12 cellular contexts compared by ENCODE assay signal in the genomic region with DNA sequence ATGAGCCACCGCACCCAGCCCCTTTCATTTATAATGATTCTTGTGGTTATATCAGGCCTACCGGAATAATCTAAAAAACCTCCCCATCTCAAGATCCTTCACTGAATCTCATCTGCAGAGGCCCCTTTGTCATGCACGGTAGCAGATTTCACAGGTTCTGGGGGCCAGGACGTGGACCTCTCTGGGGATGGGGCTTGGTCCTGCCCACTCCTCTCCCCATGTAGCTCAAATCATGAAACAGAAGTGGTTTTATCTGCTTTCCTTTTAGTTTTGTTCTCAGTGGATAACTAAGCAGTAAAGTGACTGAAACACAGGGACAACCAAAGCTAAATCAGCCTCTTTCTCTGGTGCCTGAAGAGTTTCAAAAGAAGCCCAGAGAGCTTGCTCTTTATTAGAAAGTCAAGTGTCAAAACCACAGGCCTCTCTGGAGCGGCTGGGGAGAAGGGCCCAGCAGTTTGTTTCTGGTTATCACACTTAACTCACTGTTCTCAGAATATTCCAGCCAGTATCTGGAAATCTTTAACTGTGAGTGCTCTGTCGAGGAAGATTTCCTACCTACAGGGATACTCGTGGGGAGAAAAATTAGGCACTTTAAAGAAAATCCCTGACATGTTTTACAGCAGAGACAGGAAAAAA.
A peak's percentile ranks its signal among the peaks of the same experiment; 100 is the strongest.
DNase-seq lines count a peak whose midpoint lies in the region; ATAC-seq, FAIRE-seq and TF ChIP-seq lines count a peak whose summit lies in the region.
"Had no signal": no experiment of that assay in that cellular context is flagged by ENCODE, and none has a peak within 500 bp of the region (broad histone marks: within the 10 kb centered on the region; RNA-seq: fewer than 3 reads in every experiment).

No MANE protein-coding gene starts in this region.

- FAIRE-seq in H1 (lab: Jason Lieb, UNC), result no peak
- FAIRE-seq: TTC549 had no signal

- TF ChIP-seq RAD21 in H1 (IDR thresholded peaks at IDR 0.05 in 1 of 2, conservative IDR thresholded peaks at IDR 0.05 in 1 of 2; ENCODE audit: low read depth in 2 of 2, low read length in 2 of 2), result no peak

- H3K56ac ChIP-seq in H1 (replicated peaks; ENCODE audit: insufficient read length, low read depth, low read length), result no peak overlapping the region

- H3K23ac ChIP-seq in H1 (ENCODE audit: insufficient read length), result no peak overlapping the region

- no peaks in the 10 kb centered on the region for H3K36me3 ChIP-seq in H1 (ENCODE audit: control insufficient read depth in 2 of 4, insufficient read depth in 4 of 4, low read length in 3 of 4)

- H3K4me2 ChIP-seq in H1 (ENCODE audit: insufficient read depth in 1 of 2, low read depth in 2 of 2, low read length in 2 of 2), result no peak overlapping the region

- no peaks in the 10 kb centered on the region for H4K20me1 ChIP-seq in H1 (replicated peaks in 1 of 2; ENCODE audit: control insufficient read depth in 1 of 2, insufficient read depth in 2 of 2, low read length in 2 of 2)

- no peak overlapping the region for H2AK5ac ChIP-seq in H1 (ENCODE audit: low read depth, low read length)

- ATAC-seq in GM21447 (IDR thresholded peaks at IDR 0.05; ENCODE audit: unreplicated experiment) (peak; percentile 89), HG03432 (IDR thresholded peaks at IDR 0.05; ENCODE audit: unreplicated experiment) (peak; percentile 86), HG03521 (IDR thresholded peaks at IDR 0.05; ENCODE audit: unreplicated experiment) (no peak)
- ATAC-seq: body of pancreas had no signal

- no peaks in the 10 kb centered on the region for H3K79me2 ChIP-seq in H1 (ENCODE audit: control insufficient read depth in 1 of 2, insufficient read depth in 2 of 2, low read length in 2 of 2)

- H3K4me3 ChIP-seq in H1 (ENCODE audit: extremely low read depth in 1 of 4, insufficient read depth in 2 of 4, low read depth in 3 of 4, low read length in 4 of 4), result no peak overlapping the region
- H3K4me3 ChIP-seq: body of pancreas had no signal

- no peak overlapping the region for H2BK5ac ChIP-seq in H1 (ENCODE audit: low read depth, low read length)

- no peak overlapping the region for H2BK120ac ChIP-seq in H1 (replicated peaks; ENCODE audit: low read depth, low read length)

- H3K4me1 ChIP-seq in H1 (replicated peaks in 1 of 4; ENCODE audit: control insufficient read depth in 3 of 4, insufficient read depth in 4 of 4, low read length in 3 of 4), result no peaks in the 10 kb centered on the region

- H3K23me2 ChIP-seq in H1 (ENCODE audit: low read depth, low read length), result no peaks in the 10 kb centered on the region

- H3K14ac ChIP-seq in H1 (ENCODE audit: insufficient read length), result no peak overlapping the region

- TF ChIP-seq POLR2A in H1 (IDR thresholded peaks at IDR 0.05; ENCODE audit: control extremely low read depth in 1 of 2, low read depth in 2 of 2, low read length in 2 of 2), result no peak

- no peaks in the 10 kb centered on the region for H3K9me3 ChIP-seq in H1 (ENCODE audit: insufficient read depth in 2 of 2, low read depth in 1 of 2, low read length in 1 of 2)
- H3K9me3 ChIP-seq: body of pancreas had no signal

- H3K9ac ChIP-seq in H1 (replicated peaks in 1 of 4; ENCODE audit: extremely low read depth in 1 of 4, low read depth in 3 of 4, low read length in 3 of 4), result no peak overlapping the region

- H3K27ac ChIP-seq in H1 (ENCODE audit: low read depth, low read length), result no peak overlapping the region
- H3K27ac ChIP-seq: body of pancreas, C4-2B had no signal

- peak overlapping the region; percentile 67; the same call in 1 of the 2 replicates for H2AFZ ChIP-seq in H1 (ENCODE audit: low read length)

- 86% methylated on average over 7 of the region's 7 CpGs; no CpG with 5 or more reads in 1 of the 2 experiments for WGBS in H1 (ENCODE audit: extremely low coverage in 1 of 2, insufficient coverage in 1 of 2, insufficient read length in 1 of 2, insufficient replicate concordance in 2 of 2, low coverage in 1 of 2, low lambda C conversion rate in 2 of 2, missing lambda C conversion rate in 1 of 2), 2 experiments

- DNase-seq in ELF-1 (ENCODE audit: low read depth, low spot score), result peak; percentile 6
- DNase-seq in H1 (ENCODE audit: low read depth in 1 of 2, low spot score in 2 of 2), result no peak
- DNase-seq in iPS-NIHi7 (ENCODE audit: extremely low spot score), result no peak
- no peak for DNase-seq in COLO829 (ENCODE audit: low spot score)
- DNase-seq in NCI-H2107 treated with DMSO at 0.1 percent for 48 hours (lab: John Stamatoyannopoulos, UW; ENCODE audit: unreplicated experiment), result no peak
- DNase-seq: body of pancreas, NCI-H2081 had no signal

- no peak overlapping the region for H2BK15ac ChIP-seq in H1 (ENCODE audit: low read length)

- no peak overlapping the region for H3K4ac ChIP-seq in H1 (replicated peaks; ENCODE audit: insufficient read length, low read depth, low read length)

- H3K27me3 ChIP-seq in H1 (replicated peaks in 1 of 4; ENCODE audit: control insufficient read depth in 3 of 4, extremely low read depth in 1 of 4, insufficient read depth in 3 of 4, low read length in 3 of 4), result no peaks in the 10 kb centered on the region
- H3K27me3 ChIP-seq: body of pancreas had no signal

- no peak overlapping the region for H2BK12ac ChIP-seq in H1 (ENCODE audit: low read depth, low read length)

- no peaks in the 10 kb centered on the region for H3K79me1 ChIP-seq in H1 (ENCODE audit: low read depth, low read length)

- H3K18ac ChIP-seq in H1 (ENCODE audit: extremely low read depth, low read length), result no peak overlapping the region

- H4K8ac ChIP-seq in H1 (ENCODE audit: extremely low read depth, insufficient read depth, low read length), result no peak overlapping the region

- H2BK20ac ChIP-seq in H1 (ENCODE audit: low read length), result no peak overlapping the region

- TF ChIP-seq CTCF in H1 (IDR thresholded peaks at IDR 0.05; ENCODE audit: control extremely low read depth in 1 of 3, insufficient read depth in 1 of 3, low read depth in 1 of 3, low read length in 3 of 3), result no peak

- no peak for TF ChIP-seq EP300 in H1 (IDR thresholded peaks at IDR 0.05; ENCODE audit: borderline replicate concordance in 1 of 2, low read depth in 2 of 2, low read length in 2 of 2)

- CTCF ChIA-PET in H1 (lab: Charles Lee; ENCODE audit: partially characterized antibody), result interaction anchor here (1.2 to 2.4 kb wide), 3 partner anchors 10 to 29 kb away, joined by 3 to 13 read pairs (median 9); no protein-coding TSS in a partner anchor

- POLR2A ChIA-PET in H1 (lab: Charles Lee; ENCODE audit: partially characterized antibody), result no interaction called here

- H4K5ac ChIP-seq in H1 (ENCODE audit: insufficient read length, low read depth, low read length), result no peak overlapping the region

- H4K91ac ChIP-seq in H1 (replicated peaks; ENCODE audit: insufficient read length, low read length), result no peak overlapping the region

TF ChIP-seq in H1, 55 proteins besides CTCF, POLR2A, EP300 and RAD21:
- 0 out of 2 replicates have a peak, but pooled peaks have one; percentile 17 for TF ChIP-seq POU5F1 (IDR thresholded peaks at IDR 0.05; ENCODE audit: low read depth, low read length)
- TF ChIP-seq, protein P1, sequence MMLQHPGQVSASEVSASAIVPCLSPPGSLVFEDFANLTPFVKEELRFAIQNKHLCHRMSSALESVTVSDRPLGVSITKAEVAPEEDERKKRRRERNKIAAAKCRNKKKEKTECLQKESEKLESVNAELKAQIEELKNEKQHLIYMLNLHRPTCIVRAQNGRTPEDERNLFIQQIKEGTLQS (IDR thresholded peaks at IDR 0.05; ENCODE audit: insufficient read depth, low read depth, low read length), result no peak
